In genomic region chr5:140245926-140246325, GRCh38 we compare ENCODE assay signal across 13 cellular contexts. TPM values are rescaled to one million over a fixed set of nuclear protein-coding genes. Genes with fewer than 3 reads are reported as not detected.
DNase-seq lines count a peak whose midpoint lies in the region; ATAC-seq and TF ChIP-seq lines count a peak whose summit lies in the region.
"Had no signal": no experiment of that assay in that cellular context is flagged by ENCODE, and none has a peak within 500 bp of the region (broad histone marks: within the 10 kb centered on the region; RNA-seq: fewer than 3 reads in every experiment).

No MANE protein-coding gene starts in this region.

- POLR2A ChIA-PET in activated CD4-positive, alpha-beta T cell treated with anti-CD3 and anti-CD28 coated beads, Interleukin-2, amount 10 ng/mL, durations not matched to agents 7 days and 5 days (lab: Charles Lee), result no interaction called here

- no peaks in the 10 kb centered on the region for H3K27me3 Mint-ChIP-seq in activated CD4-positive, alpha-beta T cell treated with anti-CD3 and anti-CD28 coated beads, Interleukin-2, amount 10 ng/mL, durations not matched to agents 7 days and 5 days

- H3K27ac Mint-ChIP-seq in activated CD4-positive, alpha-beta T cell treated with anti-CD3 and anti-CD28 coated beads, Interleukin-2, amount 10 ng/mL, durations not matched to agents 7 days and 5 days, result peak overlapping the region; percentile 42

- WGBS in mesodermal cell (ENCODE audit: insufficient coverage in 2 of 2), 2 experiments, result 78 to 84% methylated on average over 4 to 5 of the region's 7 CpGs

- H3K9me3 Mint-ChIP-seq in activated CD4-positive, alpha-beta T cell treated with anti-CD3 and anti-CD28 coated beads, Interleukin-2, amount 10 ng/mL, durations not matched to agents 7 days and 5 days, result peaks cover 2% of the 10 kb centered on the region

- H3K36me3 ChIP-seq in brain microvascular endothelial cell (replicated peaks) (peaks cover 4% of the 10 kb centered on the region), mesodermal cell (ENCODE audit: control insufficient read depth, insufficient read depth, low read length) (peaks cover 36% of the 10 kb centered on the region)

- TF ChIP-seq CTCF in brain microvascular endothelial cell (IDR thresholded peaks at IDR 0.05; ENCODE audit: low read depth, low read length, missing control alignments), result no peak

- in situ Hi-C loops in brain microvascular endothelial cell (cut with HindIII; ENCODE audit: low pct_ligation_motif_present, low sequenced_read_pairs), result no loop called here

- H3K4me1 Mint-ChIP-seq in activated CD4-positive, alpha-beta T cell treated with anti-CD3 and anti-CD28 coated beads, Interleukin-2, amount 10 ng/mL, durations not matched to agents 7 days and 5 days, result peaks cover 58% of the 10 kb centered on the region

- CTCF ChIA-PET in activated CD4-positive, alpha-beta T cell treated with anti-CD3 and anti-CD28 coated beads, Interleukin-2, amount 10 ng/mL, durations not matched to agents 7 days and 5 days (lab: Charles Lee), result interaction anchor here (0.8 to 7.6 kb wide), 7 partner anchors 9 to 119 kb away, joined by 3 to 88 read pairs (median 33); partner anchors contain the start of genes HBEGF and SLC4A9

- H3K27me3 ChIP-seq in brain microvascular endothelial cell (replicated peaks), result no peaks in the 10 kb centered on the region
- H3K27me3 ChIP-seq: tibial artery had no signal

- H3K4me1 ChIP-seq in mesodermal cell (ENCODE audit: control insufficient read depth, insufficient read depth, low read length, poor library complexity, severe bottlenecking), result peaks cover 58% of the 10 kb centered on the region

- no peak for ATAC-seq in GM21576 (IDR thresholded peaks at IDR 0.05; ENCODE audit: unreplicated experiment)

- H3K27ac ChIP-seq in brain microvascular endothelial cell (peak overlapping the region; percentile 84), mesodermal cell (ENCODE audit: low read depth, low read length, severe bottlenecking) (peak overlapping the region; percentile 76), substantia nigra (ENCODE audit: low read depth, low read length, poor library complexity, severe bottlenecking) (peak overlapping the region; percentile 67)
- H3K27ac ChIP-seq: tibial artery had no signal

- H3K9me3 ChIP-seq in mesodermal cell (ENCODE audit: control insufficient read depth, low read length), result no peaks in the 10 kb centered on the region
- H3K9me3 ChIP-seq: tibial artery had no signal

- H3K36me3 Mint-ChIP-seq in activated CD4-positive, alpha-beta T cell treated with anti-CD3 and anti-CD28 coated beads, Interleukin-2, amount 10 ng/mL, durations not matched to agents 7 days and 5 days (ENCODE audit: low read depth), result peaks cover 30% of the 10 kb centered on the region

- DNase-seq in activated CD4-positive, alpha-beta T cell treated with anti-CD3 and anti-CD28 coated beads, Interleukin-2, amount 10 ng/mL, durations not matched to agents 7 days and 5 days, result no peak
- DNase-seq in activated CD4-positive, alpha-beta T cell treated with anti-CD3 and anti-CD28 coated beads, Interleukin-2, amount 50 U/mL, for 48 hours, result no peak
- no peak for DNase-seq in brain microvascular endothelial cell
- DNase-seq in substantia nigra (lab: John Stamatoyannopoulos, UW), result no peak
- DNase-seq in HPDE6-E6E7 (ENCODE audit: extremely low spot score), result no peak
- no peak for DNase-seq in midbrain (lab: John Stamatoyannopoulos, UW)
- DNase-seq: activated CD4-positive, alpha-beta T cell treated with anti-CD3 and anti-CD28 coated beads for 1 hour; activated effector memory CD4-positive, alpha-beta T cell treated with Interleukin-2 at 50 U/mL for 16 hours; Calu3; NCI-H2029 treated with DMSO at 0.1 percent for 48 hours had no signal

- H3K4me3 ChIP-seq in brain microvascular endothelial cell (ENCODE audit: low read depth, low read length) (no peak overlapping the region), mesodermal cell (ENCODE audit: extremely low read depth, insufficient read depth, low read length, poor library complexity, severe bottlenecking) (no peak overlapping the region)
- H3K4me3 ChIP-seq: tibial artery had no signal

- H3K4me3 Mint-ChIP-seq in activated CD4-positive, alpha-beta T cell treated with anti-CD3 and anti-CD28 coated beads, Interleukin-2, amount 10 ng/mL, durations not matched to agents 7 days and 5 days, result no peak overlapping the region

RNA-seq across cellular contexts. Expression of gene PFDN1, which starts 57.0 kb away (rescaled TPM):
- total RNA-seq in activated CD4-positive, alpha-beta T cell treated with anti-CD3 and anti-CD28 coated beads, Interleukin-2, amount 10 ng/mL, durations not matched to agents 7 days and 5 days, result 10 to 100 TPM; 60.8 to 70.5 TPM
- polyA plus RNA-seq in mesodermal cell (2013, experiment 1 of 2), result 116 TPM
- polyA plus RNA-seq in mesodermal cell (2013, experiment 2 of 2), result 109 TPM
